12 cellular contexts compared by ENCODE assay signal in genomic region chr2:42931818-42932195, GRCh38.
A peak's percentile ranks its signal among the peaks of the same experiment; 100 is the strongest.
DNase-seq lines count a peak whose midpoint lies in the region; ATAC-seq, FAIRE-seq and TF ChIP-seq lines count a peak whose summit lies in the region.
"Had no signal": no experiment of that assay in that cellular context is flagged by ENCODE, and none has a peak within 500 bp of the region (broad histone marks: within the 10 kb centered on the region; RNA-seq: fewer than 3 reads in every experiment).

No MANE protein-coding gene starts in this region.

- H2AFZ ChIP-seq in PC-3 (ENCODE audit: low read length) (no peak overlapping the region), trophoblast cell (ENCODE audit: insufficient read depth, low read length, poor library complexity) (no peak overlapping the region)

- H4K91ac ChIP-seq in trophoblast cell (ENCODE audit: low read depth, low read length): peak overlapping the region; percentile 90

- no peaks in the 10 kb centered on the region for H3K9me2 ChIP-seq in PC-3 (replicated peaks; ENCODE audit: low read length)

- H3K4ac ChIP-seq in trophoblast cell (ENCODE audit: low read depth, low read length): no peak overlapping the region

- H3K4me1 ChIP-seq in BLaER1 treated with 17β-estradiol and CSF1 and Interleukin-3, amounts not matched to agents 10 nM and 100 nM: peaks cover 53 to 98% (median 93%) of the 10 kb centered on the region in 10 experiments
- no peaks in the 10 kb centered on the region for H3K4me1 ChIP-seq in PC-3 (ENCODE audit: insufficient read depth, low read length)
- H3K4me1 ChIP-seq in esophagus squamous epithelium: peaks cover 61 to 100% (median 92%) of the 10 kb centered on the region in 3 donors
- H3K4me1 ChIP-seq in trophoblast cell (ENCODE audit: control insufficient read depth in 1 of 2, insufficient read depth in 2 of 2, low read length in 2 of 2): peaks cover 33 to 45% of the 10 kb centered on the region in 2 experiments

- H3K23ac ChIP-seq in trophoblast cell (ENCODE audit: low read length): no peak overlapping the region

- no peaks in the 10 kb centered on the region for H3F3A ChIP-seq in PC-3 (ENCODE audit: low read length, unreplicated experiment)

- peak overlapping the region; percentile 39 for H4K8ac ChIP-seq in trophoblast cell (ENCODE audit: low read depth, low read length)

- POLR2A ChIA-PET in PC-3 (lab: Charles Lee; ENCODE audit: unreplicated experiment): no interaction called here

- peak overlapping the region; percentile 19 for H4K12ac ChIP-seq in trophoblast cell (ENCODE audit: low read depth, low read length)

- peak overlapping the region; percentile 34 for H3K14ac ChIP-seq in trophoblast cell (ENCODE audit: low read length)

- no peak for ATAC-seq in PC-3
- no peak for ATAC-seq in GM21723 (IDR thresholded peaks at IDR 0.05; ENCODE audit: unreplicated experiment)
- ATAC-seq: stimulated activated naive CD8-positive, alpha-beta T cell treated with anti-CD3 and anti-CD28 coated beads, Interleukin-15, Interleukin-2, amounts not matched to agents 100 U/mL and 50 U/mL, for 24 hours had no signal

- 38 to 67% methylated on average over 1 of the region's 3 CpGs for WGBS in esophagus squamous epithelium, 2 donors
- no CpG with 5 or more reads among the region's 3 CpGs for WGBS in trophoblast cell (ENCODE audit: extremely low coverage, insufficient coverage, insufficient read length)

- DNase-seq in PC-3 (no peak), esophagus squamous epithelium (lab: John Stamatoyannopoulos, UW) (no peak), trophoblast cell (peak in 1 of 2 donors; percentile 20), NOMO-1 treated with dmso at 0.1 percent for 144 hours (lab: John Stamatoyannopoulos, UW; ENCODE audit: unreplicated experiment) (no peak), GM19239 (ENCODE audit: insufficient read length, low spot score) (no peak), occipital lobe (lab: John Stamatoyannopoulos, UW) (no peak)
- DNase-seq: activated T-cell treated with anti-CD3 and anti-CD28 coated beads, Interleukin-2, amount 50 U/mL, for 24 hours; EL; NCI-H446; stimulated activated naive CD8-positive, alpha-beta T cell treated with anti-CD3 and anti-CD28 coated beads, Interleukin-15, Interleukin-2, amounts not matched to agents 100 U/mL and 50 U/mL, for 24 hours had no signal

- H3K27me3 ChIP-seq in BLaER1 treated with 17β-estradiol and CSF1 and Interleukin-3, amounts not matched to agents 10 nM and 100 nM: no peaks in the 10 kb centered on the region
- H3K27me3 ChIP-seq in PC-3 (ENCODE audit: low read length): no peaks in the 10 kb centered on the region
- no peaks in the 10 kb centered on the region for H3K27me3 ChIP-seq in esophagus squamous epithelium
- no peaks in the 10 kb centered on the region for H3K27me3 ChIP-seq in trophoblast cell (ENCODE audit: insufficient read depth, low read length)

- H3K4me2 ChIP-seq in BLaER1 treated with 17β-estradiol and CSF1 and Interleukin-3, amounts not matched to agents 10 nM and 100 nM: peak overlapping the region; percentile 13 to 87 (median 70); a peak in 20 of 22 replicates
- no peak overlapping the region for H3K4me2 ChIP-seq in PC-3 (ENCODE audit: low read length)
- H3K4me2 ChIP-seq in trophoblast cell (ENCODE audit: low read length): peak overlapping the region; percentile 1

- 0 out of 22 replicates have a peak overlapping the region, but pooled peaks of 1 of the 11 experiments have one; percentile 2 for H3K9ac ChIP-seq in BLaER1 treated with 17β-estradiol and CSF1 and Interleukin-3, amounts not matched to agents 10 nM and 100 nM
- no peak overlapping the region for H3K9ac ChIP-seq in PC-3 (ENCODE audit: low read length)
- no peak overlapping the region for H3K9ac ChIP-seq in trophoblast cell (ENCODE audit: low read length)

- peak overlapping the region; percentile 77 for H3K18ac ChIP-seq in trophoblast cell (ENCODE audit: low read length)

- no peak for TF ChIP-seq POLR2A in esophagus squamous epithelium (IDR thresholded peaks at IDR 0.05)

- peak overlapping the region; percentile 78 for H2BK5ac ChIP-seq in trophoblast cell (ENCODE audit: low read depth, low read length, poor library complexity)

- intact Hi-C loops in PC-3 (cut with micrococcal nuclease): no loop called here
- intact Hi-C loops in esophagus squamous epithelium (cut with DNase I): no loop called here

- BruUV-seq in PC-3 (replicated peaks; lab: Mats Ljungman, UMichigan): no TSS peak

- H4K20me1 ChIP-seq in BLaER1 treated with 17β-estradiol and CSF1 and Interleukin-3, amounts not matched to agents 10 nM and 100 nM: no peaks in the 10 kb centered on the region
- H4K20me1 ChIP-seq in PC-3 (ENCODE audit: low read length): no peaks in the 10 kb centered on the region

- H3K27ac ChIP-seq in BLaER1 treated with 17β-estradiol and CSF1 and Interleukin-3, amounts not matched to agents 10 nM and 100 nM: peak overlapping the region in 2 of 11 experiments; percentile 30 to 32; a peak in 2 of 22 replicates
- H3K27ac ChIP-seq in PC-3 (ENCODE audit: low read length) (no peak overlapping the region), esophagus squamous epithelium (peak overlapping the region; percentile 61 to 91 (median 82)), trophoblast cell (ENCODE audit: low read depth, low read length) (peak overlapping the region; percentile 70)

- H2BK12ac ChIP-seq in trophoblast cell (ENCODE audit: low read length): peak overlapping the region; percentile 75

- H2BK120ac ChIP-seq in trophoblast cell (ENCODE audit: insufficient read depth, low read length, poor library complexity): peak overlapping the region; percentile 81

- H3K36me3 ChIP-seq in BLaER1 treated with 17β-estradiol and CSF1 and Interleukin-3, amounts not matched to agents 10 nM and 100 nM: no peaks in the 10 kb centered on the region
- no peaks in the 10 kb centered on the region for H3K36me3 ChIP-seq in PC-3 (ENCODE audit: low read depth, low read length)
- H3K36me3 ChIP-seq in esophagus squamous epithelium: no peaks in the 10 kb centered on the region
- H3K36me3 ChIP-seq in trophoblast cell (ENCODE audit: control insufficient read depth in 1 of 2, insufficient read depth in 2 of 2, low read length in 2 of 2): no peaks in the 10 kb centered on the region

- H3K4me3 ChIP-seq in BLaER1 treated with 17β-estradiol and CSF1 and Interleukin-3, amounts not matched to agents 10 nM and 100 nM: no peak overlapping the region
- H3K4me3 ChIP-seq in PC-3 (ENCODE audit: low read length) (no peak overlapping the region), esophagus squamous epithelium (no peak overlapping the region), trophoblast cell (ENCODE audit: low read depth, low read length) (no peak overlapping the region)

- H3K9me3 ChIP-seq in BLaER1 treated with 17β-estradiol and CSF1 and Interleukin-3, amounts not matched to agents 10 nM and 100 nM (replicated peaks in 1 of 11): no peaks in the 10 kb centered on the region
- H3K9me3 ChIP-seq in PC-3 (ENCODE audit: low read length) (no peaks in the 10 kb centered on the region), esophagus squamous epithelium (no peaks in the 10 kb centered on the region), trophoblast cell (ENCODE audit: insufficient read depth, low read depth, low read length) (no peaks in the 10 kb centered on the region)

- no peaks in the 10 kb centered on the region for H3K79me2 ChIP-seq in PC-3 (ENCODE audit: low read length)
- peaks cover 3% of the 10 kb centered on the region for H3K79me2 ChIP-seq in trophoblast cell (ENCODE audit: control insufficient read depth, insufficient read depth, low read length, poor library complexity)

- H2AK5ac ChIP-seq in trophoblast cell (ENCODE audit: low read length): peak overlapping the region; percentile 22

- CTCF ChIA-PET in PC-3 (lab: Charles Lee): no interaction called here

- H3K79me1 ChIP-seq in trophoblast cell (ENCODE audit: low read length): peaks cover 30% of the 10 kb centered on the region

- no peak for FAIRE-seq in GM19239 (lab: Jason Lieb, UNC)

- peak; percentile 21; the same call in 1 of the 2 replicates for TF ChIP-seq CTCF in PC-3 (conservative IDR thresholded peaks at IDR 0.05; ENCODE audit: low read depth, low read length)
- no peak for TF ChIP-seq CTCF in esophagus squamous epithelium (IDR thresholded peaks at IDR 0.05)
